13 cellular contexts compared by ENCODE assay signal in genomic region chr3:39937874-39938273, GRCh38.
DNase-seq lines count a peak whose midpoint lies in the region; ATAC-seq, FAIRE-seq and TF ChIP-seq lines count a peak whose summit lies in the region.
"Had no signal": no experiment of that assay in that cellular context is flagged by ENCODE, and none has a peak within 500 bp of the region (broad histone marks: within the 10 kb centered on the region; RNA-seq: fewer than 3 reads in every experiment).

No MANE protein-coding gene starts in this region.

- H3K9ac ChIP-seq in endothelial cell of umbilical vein (replicated peaks; ENCODE audit: extremely low read depth, insufficient read depth, low read length) (no peak overlapping the region), smooth muscle cell (ENCODE audit: low read depth) (no peak overlapping the region)
- H3K9ac ChIP-seq: GM23248 had no signal

- no peak overlapping the region for H3K4me3 Mint-ChIP-seq in natural killer cell
- H3K4me3 Mint-ChIP-seq: stimulated activated naive CD8-positive, alpha-beta T cell treated with anti-CD3 and anti-CD28 coated beads, Interleukin-15, Interleukin-2, amounts not matched to agents 100 ng/mL and 50 ng/mL, for 24 hours; WTC11 had no signal

- no peaks in the 10 kb centered on the region for H3F3A ChIP-seq in smooth muscle cell (ENCODE audit: low read depth)

- POLR2A ChIA-PET in endothelial cell of umbilical vein (lab: Charles Lee): no interaction called here

- H3K36me3 Mint-ChIP-seq in natural killer cell: no peaks in the 10 kb centered on the region
- H3K36me3 Mint-ChIP-seq: WTC11 had no signal

- H3K9me3 ChIP-seq in endothelial cell of umbilical vein (replicated peaks; ENCODE audit: control insufficient read depth, insufficient read depth, low read length) (no peaks in the 10 kb centered on the region), smooth muscle cell (replicated peaks; ENCODE audit: low read depth) (no peaks in the 10 kb centered on the region)

- WGBS in smooth muscle cell (ENCODE audit: low lambda C conversion rate): 89% methylated on average over 1 of the region's 1 CpG

- TF ChIP-seq CTCF in GM12864 (IDR thresholded peaks at IDR 0.05; ENCODE audit: low read depth, low read length, missing control alignments) (no peak), endothelial cell of umbilical vein (IDR thresholded peaks at IDR 0.05; ENCODE audit: extremely low read depth in 1 of 2, insufficient read depth in 1 of 2, low read depth in 1 of 2, low read length in 2 of 2) (no peak), smooth muscle cell (IDR thresholded peaks at IDR 0.05; ENCODE audit: borderline replicate concordance, insufficient read depth, poor library complexity, severe bottlenecking) (no peak), natural killer cell (IDR thresholded peaks at IDR 0.05) (no peak)

- H4K20me1 ChIP-seq in endothelial cell of umbilical vein (replicated peaks; ENCODE audit: control insufficient read depth, extremely low read depth, insufficient read depth, low read length) (no peaks in the 10 kb centered on the region), smooth muscle cell (ENCODE audit: low read depth) (no peaks in the 10 kb centered on the region)

- CTCF ChIA-PET in endothelial cell of umbilical vein (lab: Charles Lee): no interaction called here

- intact Hi-C loops in endothelial cell of umbilical vein (cut with micrococcal nuclease) (no loop called here), natural killer cell (cut with micrococcal nuclease) (no loop called here)

- ATAC-seq in GM19324 (IDR thresholded peaks at IDR 0.05; ENCODE audit: low FRiP score, unreplicated experiment) (peak; percentile 56), HG03175 (IDR thresholded peaks at IDR 0.05; ENCODE audit: unreplicated experiment) (peak; percentile 83), SK-N-SH treated with all-trans-retinoic acid at 6 μM for 48 hours (no peak), natural killer cell (no peak)
- ATAC-seq: WTC11 had no signal

- no peaks in the 10 kb centered on the region for H3K9me3 Mint-ChIP-seq in natural killer cell
- H3K9me3 Mint-ChIP-seq: stimulated activated naive CD8-positive, alpha-beta T cell treated with anti-CD3 and anti-CD28 coated beads, Interleukin-15, Interleukin-2, amounts not matched to agents 100 ng/mL and 50 ng/mL, for 24 hours; WTC11 had no signal

- DNase-seq in GM12864 (ENCODE audit: low read depth) (peak; percentile 2), endothelial cell of umbilical vein (ENCODE audit: low read depth, low spot score) (peak; percentile 20), NCI-H446 treated with DMSO at 0.1 percent for 48 hours (lab: John Stamatoyannopoulos, UW) (no peak), smooth muscle cell (lab: John Stamatoyannopoulos, UW; ENCODE audit: unreplicated experiment) (no peak), natural killer cell (no peak)
- DNase-seq: GM23248, NCI-H187 treated with DMSO at 0.1 percent for 48 hours, NCI-H82 had no signal

- dilution Hi-C loops in endothelial cell of umbilical vein (cut with MboI; ENCODE audit: extremely low pct_ligation_motif_present, low sequenced_read_pairs): no loop called here

- no peaks in the 10 kb centered on the region for H3K79me2 ChIP-seq in endothelial cell of umbilical vein (ENCODE audit: control insufficient read depth, insufficient read depth, low read length)
- no peaks in the 10 kb centered on the region for H3K79me2 ChIP-seq in smooth muscle cell (ENCODE audit: low read depth)

- FAIRE-seq in endothelial cell of umbilical vein (lab: Jason Lieb, UNC): no peak

- peaks cover 0 to 3% of the 10 kb centered on the region in 2 donors for H3K4me1 Mint-ChIP-seq in natural killer cell

- H3K4me2 ChIP-seq in endothelial cell of umbilical vein (ENCODE audit: insufficient read depth, low read length) (no peak overlapping the region), smooth muscle cell (no peak overlapping the region)

- BruUV-seq in endothelial cell of umbilical vein (replicated peaks; lab: Mats Ljungman, UMichigan): no TSS peak

- no peaks in the 10 kb centered on the region for H3K27me3 Mint-ChIP-seq in natural killer cell (ENCODE audit: low read depth in 2 of 2)

- H3K27ac ChIP-seq in endothelial cell of umbilical vein (ENCODE audit: insufficient read depth, low read depth, low read length): no peak overlapping the region
- no peak overlapping the region for H3K27ac ChIP-seq in smooth muscle cell (ENCODE audit: low read depth)
- H3K27ac ChIP-seq: GM23248 had no signal

- no peaks in the 10 kb centered on the region for H3K27me3 ChIP-seq in endothelial cell of umbilical vein (ENCODE audit: control insufficient read depth in 2 of 2, insufficient read depth in 2 of 2, low read length in 2 of 2)
- H3K27me3 ChIP-seq in smooth muscle cell (ENCODE audit: low read depth): no peaks in the 10 kb centered on the region

- H3K27ac Mint-ChIP-seq in natural killer cell: no peak overlapping the region
- H3K27ac Mint-ChIP-seq: stimulated activated naive CD8-positive, alpha-beta T cell treated with anti-CD3 and anti-CD28 coated beads, Interleukin-15, Interleukin-2, amounts not matched to agents 100 ng/mL and 50 ng/mL, for 24 hours; WTC11 had no signal

- H2AFZ ChIP-seq in endothelial cell of umbilical vein (ENCODE audit: low read depth, low read length) (no peak overlapping the region), smooth muscle cell (ENCODE audit: low read depth) (no peak overlapping the region)
- H2AFZ ChIP-seq: GM23248 had no signal

- H3K4me3 ChIP-seq in GM12864 (ENCODE audit: low read depth, low read length): no peak overlapping the region
- H3K4me3 ChIP-seq in endothelial cell of umbilical vein (replicated peaks in 1 of 3; ENCODE audit: insufficient read depth in 1 of 3, low read depth in 1 of 3, low read length in 3 of 3): no peak overlapping the region
- H3K4me3 ChIP-seq in smooth muscle cell: no peak overlapping the region
- H3K4me3 ChIP-seq: GM23248 had no signal

- H3K4me1 ChIP-seq in endothelial cell of umbilical vein (ENCODE audit: control insufficient read depth, extremely low read depth, insufficient read depth, low read length) (peaks cover 25% of the 10 kb centered on the region), smooth muscle cell (ENCODE audit: low read depth) (no peaks in the 10 kb centered on the region)

- H3K36me3 ChIP-seq in endothelial cell of umbilical vein (ENCODE audit: control insufficient read depth in 2 of 2, extremely low read depth in 1 of 2, insufficient read depth in 2 of 2, low read length in 2 of 2) (peaks cover 0 to 3% of the 10 kb centered on the region in 2 experiments), smooth muscle cell (ENCODE audit: low read depth) (no peaks in the 10 kb centered on the region)

- H3K9me1 ChIP-seq in endothelial cell of umbilical vein (replicated peaks; ENCODE audit: control insufficient read depth, extremely low read depth, insufficient read depth, low read length): no peaks in the 10 kb centered on the region

- TF ChIP-seq POLR2A in endothelial cell of umbilical vein (IDR thresholded peaks at IDR 0.05; ENCODE audit: low read depth, low read length): no peak

TF ChIP-seq in endothelial cell of umbilical vein, 7 proteins besides CTCF, POLR2A, EP300 and RAD21:
- no peak for TF ChIP-seq GATA2 (IDR thresholded peaks at IDR 0.05; ENCODE audit: insufficient read depth, insufficient read length, low read depth, low read length)
- TF ChIP-seq MYC (IDR thresholded peaks at IDR 0.05; ENCODE audit: low read depth, low read length): no peak
- TF ChIP-seq FOS (IDR thresholded peaks at IDR 0.05; ENCODE audit: borderline replicate concordance, insufficient read depth, low read length): no peak
- TF ChIP-seq, protein P1, sequence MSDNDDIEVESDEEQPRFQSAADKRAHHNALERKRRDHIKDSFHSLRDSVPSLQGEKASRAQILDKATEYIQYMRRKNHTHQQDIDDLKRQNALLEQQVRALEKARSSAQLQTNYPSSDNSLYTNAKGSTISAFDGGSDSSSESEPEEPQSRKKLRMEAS (IDR thresholded peaks at IDR 0.05; ENCODE audit: insufficient read depth, insufficient read length): no peak
- TF ChIP-seq POLR2AphosphoS5 (IDR thresholded peaks at IDR 0.05; ENCODE audit: insufficient read depth, low read depth, low read length): no peak
- TF ChIP-seq EZH2 (IDR thresholded peaks at IDR 0.05; ENCODE audit: borderline replicate concordance, low read depth, low read length, severe bottlenecking): no peak
- TF ChIP-seq JUN (IDR thresholded peaks at IDR 0.05; ENCODE audit: borderline replicate concordance, insufficient read depth, insufficient read length, low read depth): no peak
TF ChIP-seq in endothelial cell of umbilical vein: peak in this region for 0.

TF ChIP-seq in SK-N-SH treated with all-trans-retinoic acid at 6 μM for 48 hours, 23 proteins besides CTCF, POLR2A, EP300 and RAD21:
- TF ChIP-seq RARB (CRISPR knock-in tag; IDR thresholded peaks at IDR 0.05): no peak
- no peak for TF ChIP-seq OSR1 (CRISPR knock-in tag; IDR thresholded peaks at IDR 0.05)
- TF ChIP-seq TOX (CRISPR knock-in tag; IDR thresholded peaks at IDR 0.05; ENCODE audit: borderline replicate concordance): no peak
- no peak for TF ChIP-seq GLIS3 (CRISPR knock-in tag; IDR thresholded peaks at IDR 0.05)
- TF ChIP-seq PPARA (CRISPR knock-in tag; IDR thresholded peaks at IDR 0.05; ENCODE audit: borderline replicate concordance): no peak
- no peak for TF ChIP-seq TCF4 (CRISPR knock-in tag; IDR thresholded peaks at IDR 0.05; ENCODE audit: borderline replicate concordance)
- no peak for TF ChIP-seq ESRRG (CRISPR knock-in tag; IDR thresholded peaks at IDR 0.05)
- no peak for TF ChIP-seq CSDC2 (CRISPR knock-in tag; IDR thresholded peaks at IDR 0.05)
- TF ChIP-seq, protein P2, sequence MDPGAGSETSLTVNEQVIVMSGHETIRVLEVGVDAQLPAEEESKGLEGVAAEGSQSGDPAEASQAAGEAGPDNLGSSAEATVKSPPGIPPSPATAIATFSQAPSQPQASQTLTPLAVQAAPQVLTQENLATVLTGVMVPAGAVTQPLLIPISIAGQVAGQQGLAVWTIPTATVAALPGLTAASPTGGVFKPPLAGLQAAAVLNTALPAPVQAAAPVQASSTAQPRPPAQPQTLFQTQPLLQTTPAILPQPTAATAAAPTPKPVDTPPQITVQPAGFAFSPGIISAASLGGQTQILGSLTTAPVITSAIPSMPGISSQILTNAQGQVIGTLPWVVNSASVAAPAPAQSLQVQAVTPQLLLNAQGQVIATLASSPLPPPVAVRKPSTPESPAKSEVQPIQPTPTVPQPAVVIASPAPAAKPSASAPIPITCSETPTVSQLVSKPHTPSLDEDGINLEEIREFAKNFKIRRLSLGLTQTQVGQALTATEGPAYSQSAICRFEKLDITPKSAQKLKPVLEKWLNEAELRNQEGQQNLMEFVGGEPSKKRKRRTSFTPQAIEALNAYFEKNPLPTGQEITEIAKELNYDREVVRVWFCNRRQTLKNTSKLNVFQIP (CRISPR knock-in tag; IDR thresholded peaks at IDR 0.05; ENCODE audit: borderline replicate concordance, low read depth): no peak
- TF ChIP-seq ZNF565 (CRISPR knock-in tag; conservative IDR thresholded peaks at IDR 0.05; ENCODE audit: low read depth): no peak
- no peak for TF ChIP-seq ZC3H10 (CRISPR knock-in tag; IDR thresholded peaks at IDR 0.05)

Comparison
In these comparisons a context has a peak if more than half of its experiments do, and no peak if none do; other contexts are left out.
1. DNase-seq: peak in GM12864 (single experiment) and endothelial cell of umbilical vein (single experiment); none in NCI-H446 treated with DMSO at 0.1 percent for 48 hours (single experiment), smooth muscle cell (single experiment) and natural killer cell (single experiment).
2. ATAC-seq: peak in GM19324 (single experiment) and HG03175 (single experiment); none in SK-N-SH treated with all-trans-retinoic acid at 6 μM for 48 hours (single experiment) and natural killer cell (0 of 3).